Comparison of ENCODE assay signal across 1 cellular context in the genomic region with DNA sequence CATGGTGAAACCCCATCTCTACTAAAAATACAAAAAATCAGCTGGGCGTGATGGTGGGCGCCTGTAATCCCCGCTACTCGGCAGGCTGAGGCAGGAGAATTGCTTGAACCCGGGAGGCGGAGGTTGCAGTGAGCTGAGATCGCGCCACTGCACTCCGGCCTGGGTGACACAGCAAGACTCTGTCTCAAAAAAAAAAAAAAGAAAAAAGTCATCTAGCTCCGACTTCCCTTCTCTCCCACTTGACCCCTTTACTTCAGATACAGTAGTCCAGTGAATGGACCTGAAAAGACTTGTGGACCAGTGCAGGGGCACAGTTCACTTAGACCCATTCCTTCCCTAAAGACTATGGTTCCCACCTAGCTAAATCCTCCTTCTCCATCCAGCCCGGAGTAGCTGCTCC. TPM values are rescaled to one million over a fixed set of nuclear protein-coding genes. Genes with fewer than 3 reads are reported as not detected.
"Had no signal": no experiment of that assay in that cellular context is flagged by ENCODE, and none has a peak within 500 bp of the region (broad histone marks: within the 10 kb centered on the region; RNA-seq: fewer than 3 reads in every experiment).

No MANE protein-coding gene starts in this region.

RNA-seq across cellular contexts. Expression of gene STON2, which starts 29.6 kb away (rescaled TPM):
- total RNA-seq: activated B cell treated with CpG ODN at 0.5 μM for 24 hours had no signal
